Comparison of ENCODE assay signal across 17 cellular contexts in genomic region chr18:48569139-48569914, GRCh38.
"Had no signal": no experiment of that assay in that cellular context is flagged by ENCODE, and none has a peak within 500 bp of the region (broad histone marks: within the 10 kb centered on the region; RNA-seq: fewer than 3 reads in every experiment).

No MANE protein-coding gene starts in this region.

- H3K9me3 Mint-ChIP-seq: dendritic cell treated with granulocyte-macrophage colony-stimulating factor and Interleukin-4, amounts not matched to agents 40 ng/mL and 50 ng/mL, for 4 days; stimulated activated memory B cell treated with anti-CD40 and anti-IgM and Interleukin-4, amounts not matched to agents 10 μg/mL and 1 μg/mL and 100 μg/mL, for 72 hours had no signal

- H3K9me3 ChIP-seq: breast epithelium, ovary, transverse colon had no signal

- H3K36me3 ChIP-seq: breast epithelium, ovary, transverse colon had no signal

- H3K27me3 Mint-ChIP-seq: dendritic cell treated with granulocyte-macrophage colony-stimulating factor and Interleukin-4, amounts not matched to agents 40 ng/mL and 50 ng/mL, for 4 days; stimulated activated memory B cell treated with anti-CD40 and anti-IgM and Interleukin-4, amounts not matched to agents 10 μg/mL and 1 μg/mL and 100 μg/mL, for 72 hours had no signal

- H3K4me1 ChIP-seq: breast epithelium, foreskin keratinocyte, transverse colon had no signal

- H3K27ac ChIP-seq: breast epithelium, foreskin keratinocyte, ovary had no signal

- H3K27me3 ChIP-seq: breast epithelium, foreskin keratinocyte, ovary, transverse colon had no signal

- DNase-seq: activated CD4-positive, alpha-beta T cell treated with anti-CD3 and anti-CD28 coated beads, Interleukin-2, amount 50 U/mL, for 4 hours; activated naive CD4-positive, alpha-beta T cell; activated T-cell treated with anti-CD3 and anti-CD28 coated beads for 4 hours; cerebellar nuclear complex; effector memory CD4-positive, alpha-beta T cell; foreskin keratinocyte; glutamatergic neuron; kidney glomerular epithelial cell; ovary; stimulated activated CD4-positive, alpha-beta T cell treated with anti-CD3 and anti-CD28 coated beads, Interleukin-2, amount 100 ng/mL, for 48 hours; T1000; transverse colon had no signal

- ATAC-seq: activated CD4-positive, CD25-positive, alpha-beta regulatory T cell treated with anti-CD3 and anti-CD28 coated beads, Interleukin-2, amount 50 U/mL, for 24 hours; foreskin keratinocyte; stimulated activated memory B cell treated with anti-CD40 and anti-IgM and Interleukin-4, amounts not matched to agents 10 μg/mL and 1 μg/mL and 100 μg/mL, for 72 hours had no signal

- H3K4me3 ChIP-seq: breast epithelium, ovary, transverse colon had no signal

- H3K4me3 Mint-ChIP-seq: dendritic cell treated with granulocyte-macrophage colony-stimulating factor and Interleukin-4, amounts not matched to agents 40 ng/mL and 50 ng/mL, for 4 days; nephron; stimulated activated memory B cell treated with anti-CD40 and anti-IgM and Interleukin-4, amounts not matched to agents 10 μg/mL and 1 μg/mL and 100 μg/mL, for 72 hours had no signal

- H3K27ac Mint-ChIP-seq: dendritic cell treated with granulocyte-macrophage colony-stimulating factor and Interleukin-4, amounts not matched to agents 40 ng/mL and 50 ng/mL, for 4 days; nephron; stimulated activated memory B cell treated with anti-CD40 and anti-IgM and Interleukin-4, amounts not matched to agents 10 μg/mL and 1 μg/mL and 100 μg/mL, for 72 hours had no signal
